In the genomic region with DNA sequence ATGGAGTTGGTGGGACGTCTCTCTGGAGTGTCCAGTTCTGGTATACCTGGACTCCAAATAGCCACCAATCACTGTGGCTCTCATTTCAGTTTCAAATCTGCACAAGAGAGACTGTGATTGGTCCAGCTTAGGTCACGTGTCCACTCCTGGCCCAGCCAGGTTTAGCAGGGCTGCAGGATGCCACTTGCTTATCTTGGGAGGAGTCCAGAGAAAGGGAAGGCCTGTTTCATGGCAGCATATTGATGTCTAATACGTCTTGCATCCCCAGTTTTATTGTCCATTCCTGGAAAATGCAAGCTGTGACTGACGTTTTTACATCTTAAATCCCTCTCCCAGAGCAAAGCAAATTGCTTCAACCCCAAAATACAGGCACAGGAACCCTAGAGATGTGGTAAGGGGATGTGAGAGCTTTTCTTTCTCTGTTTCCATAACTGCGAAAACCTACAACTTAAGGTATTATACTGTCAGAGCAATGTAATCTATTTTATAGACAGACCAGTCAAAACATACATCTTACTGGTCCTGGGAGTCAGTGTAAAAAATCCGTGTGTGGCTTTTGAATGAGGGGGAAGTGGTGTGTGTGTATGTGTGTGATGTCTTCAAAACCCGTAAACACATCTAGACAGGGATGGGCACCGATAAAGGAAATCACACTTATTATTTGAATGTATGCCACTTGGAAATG, we compare ENCODE assay signal across 14 cellular contexts.
A peak's percentile ranks its signal among the peaks of the same experiment; 100 is the strongest.
DNase-seq lines count a peak whose midpoint lies in the region; ATAC-seq, FAIRE-seq and TF ChIP-seq lines count a peak whose summit lies in the region.
"Had no signal": no experiment of that assay in that cellular context is flagged by ENCODE, and none has a peak within 500 bp of the region (broad histone marks: within the 10 kb centered on the region; RNA-seq: fewer than 3 reads in every experiment).

No MANE protein-coding gene starts in this region.

- no peaks in the 10 kb centered on the region for H3K9me3 ChIP-seq in Caco-2

- no peaks in the 10 kb centered on the region for H3K36me3 ChIP-seq in Caco-2 (ENCODE audit: control insufficient read depth, insufficient read depth, low read length)

- no peak overlapping the region for H3K4me3 ChIP-seq in Caco-2 (ENCODE audit: low read depth, low read length)

- POLR2A ChIA-PET in Caco-2 (lab: Charles Lee): no interaction called here

- no TSS peak for BruUV-seq in Caco-2 (replicated peaks; lab: Mats Ljungman, UMichigan)

- no peaks in the 10 kb centered on the region; the same call in 1 of the 2 replicates for H3K27me3 ChIP-seq in Caco-2 (replicated peaks; ENCODE audit: control insufficient read depth, insufficient read depth, low read length)

- intact Hi-C loops in Caco-2 (cut with micrococcal nuclease; ENCODE audit: unreplicated experiment): no loop called here

- H3K27me3 Mint-ChIP-seq in Caco-2 (ENCODE audit: insufficient read depth, unreplicated experiment): peaks cover 11% of the 10 kb centered on the region

- no peak overlapping the region for H3K27ac Mint-ChIP-seq in Caco-2 (ENCODE audit: unreplicated experiment)
- H3K27ac Mint-ChIP-seq: B cell, immature natural killer cell had no signal

- ATAC-seq in left lobe of liver (peak; percentile 37), HG02588 (IDR thresholded peaks at IDR 0.05; ENCODE audit: unreplicated experiment) (no peak)
- ATAC-seq: right cardiac atrium had no signal

- no peak for FAIRE-seq in HTR-8/SVneo (lab: Jason Lieb, UNC)

- H3K4me3 Mint-ChIP-seq in Caco-2 (ENCODE audit: unreplicated experiment): no peak overlapping the region
- H3K4me3 Mint-ChIP-seq: B cell, immature natural killer cell had no signal

- H3K4me1 Mint-ChIP-seq in Caco-2 (ENCODE audit: low read depth, unreplicated experiment): no peaks in the 10 kb centered on the region
- H3K4me1 Mint-ChIP-seq: B cell, immature natural killer cell had no signal

- TF ChIP-seq CTCF in Caco-2 (IDR thresholded peaks at IDR 0.05; ENCODE audit: insufficient read depth in 1 of 2, low read depth in 1 of 2, low read length in 1 of 2, severe bottlenecking in 1 of 2, unreplicated experiment in 1 of 2): no peak

- H3K9me3 Mint-ChIP-seq in Caco-2 (ENCODE audit: unreplicated experiment): no peaks in the 10 kb centered on the region
- H3K9me3 Mint-ChIP-seq: immature natural killer cell had no signal

- peak; percentile 18 to 43 for DNase-seq in Caco-2
- peak; percentile 45 for DNase-seq in HTR-8/SVneo (ENCODE audit: insufficient read length, low spot score)
- peak; percentile 34 for DNase-seq in SW480 (ENCODE audit: low spot score)
- no peak for DNase-seq in left lobe of liver (ENCODE audit: low spot score)
- DNase-seq in activated naive CD4-positive, alpha-beta T cell (lab: John Stamatoyannopoulos, UW): no peak
- no peak for DNase-seq in NCI-H2029 treated with DMSO at 0.1 percent for 48 hours (lab: John Stamatoyannopoulos, UW)
- no peak for DNase-seq in anterior cingulate cortex (lab: John Stamatoyannopoulos, UW)
- DNase-seq: activated T-cell treated with anti-CD3 and anti-CD28 coated beads for 4 hours; NCI-H187 treated with DMSO at 0.1 percent for 48 hours; right cardiac atrium; stimulated activated naive CD4-positive, alpha-beta T cell had no signal

- CTCF ChIA-PET in Caco-2 (lab: Charles Lee): no interaction called here

- H3K4me1 ChIP-seq in Caco-2: no peaks in the 10 kb centered on the region

- no peaks in the 10 kb centered on the region for H3K36me3 Mint-ChIP-seq in Caco-2 (ENCODE audit: insufficient read depth, unreplicated experiment)
- H3K36me3 Mint-ChIP-seq: immature natural killer cell had no signal

Comparison
In these comparisons a context has a peak if more than half of its experiments do, and no peak if none do; other contexts are left out.
1. DNase-seq: peak in Caco-2 (2 of 2), HTR-8/SVneo (single experiment) and SW480 (single experiment); none in left lobe of liver (single experiment), activated naive CD4-positive, alpha-beta T cell (0 of 4), NCI-H2029 treated with DMSO at 0.1 percent for 48 hours (single experiment) and anterior cingulate cortex (0 of 58).